20 cellular contexts compared by ENCODE assay signal in the genomic region with DNA sequence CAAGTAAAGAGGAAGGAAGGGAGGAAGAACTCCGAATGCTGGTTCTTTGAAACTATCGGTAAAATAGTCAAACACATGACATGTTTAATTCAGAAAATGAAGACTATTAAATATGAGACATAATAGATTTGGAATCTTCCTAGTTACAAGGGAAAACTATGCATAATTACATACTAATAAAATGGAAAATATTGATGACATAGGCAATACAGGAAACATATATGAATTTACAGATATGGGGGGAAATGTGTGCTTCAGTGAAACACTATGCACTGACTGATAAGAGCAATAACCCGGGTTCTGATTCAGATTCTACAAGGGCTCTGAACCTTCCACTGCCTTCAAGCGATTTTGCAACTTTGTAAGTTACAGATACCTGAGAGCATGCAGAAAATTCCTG.
DNase-seq lines count a peak whose midpoint lies in the region; ATAC-seq, FAIRE-seq and TF ChIP-seq lines count a peak whose summit lies in the region.
"Had no signal": no experiment of that assay in that cellular context is flagged by ENCODE, and none has a peak within 500 bp of the region (broad histone marks: within the 10 kb centered on the region; RNA-seq: fewer than 3 reads in every experiment).

No MANE protein-coding gene starts in this region.

- no peak overlapping the region for H4K8ac ChIP-seq in trophoblast cell (ENCODE audit: low read depth, low read length)

- H3K36me3 Mint-ChIP-seq in WTC11, result peaks cover 44% of the 10 kb centered on the region
- H3K36me3 Mint-ChIP-seq: CD4-positive, alpha-beta memory T cell had no signal

- no peak overlapping the region for H3K14ac ChIP-seq in trophoblast cell (ENCODE audit: low read length)

- in situ Hi-C loops in HepG2 (cut with HindIII; ENCODE audit: extremely low pct_ligation_motif_present, low pct_unique_long_range_greater_than_20kb), result loop anchor here (25.0 kb wide), 1 partner anchor 330 kb away; no protein-coding TSS in a partner anchor

- no peak overlapping the region for H3K23ac ChIP-seq in trophoblast cell (ENCODE audit: low read length)

- H3K27ac ChIP-seq in HepG2 (ENCODE audit: extremely low read length, insufficient read depth, low read length) (no peak overlapping the region), right lobe of liver (no peak overlapping the region), trophoblast cell (ENCODE audit: low read depth, low read length) (no peak overlapping the region), psoas muscle (no peak overlapping the region)
- H3K27ac ChIP-seq: GM23248 had no signal

- no peak for ATAC-seq in HepG2
- ATAC-seq in right lobe of liver, result no peak
- ATAC-seq in WTC11, result no peak
- no peak for ATAC-seq in psoas muscle

- H3K4me2 ChIP-seq in HepG2 (ENCODE audit: low read depth, low read length) (no peak overlapping the region), trophoblast cell (ENCODE audit: low read length) (no peak overlapping the region)

- no peak overlapping the region for H4K12ac ChIP-seq in trophoblast cell (ENCODE audit: low read depth, low read length)

- 15% methylated on average over 4 of the region's 4 CpGs for WGBS in HepG2 (ENCODE audit: low lambda C conversion rate)
- 51% methylated on average over 4 of the region's 4 CpGs for WGBS in right lobe of liver (ENCODE audit: insufficient coverage, low coverage, low lambda C conversion rate, missing lambda C conversion rate)
- WGBS in trophoblast cell (ENCODE audit: extremely low coverage, insufficient coverage, insufficient read length), result no CpG with 5 or more reads among the region's 4 CpGs
- 73 to 86% (median 85%) methylated on average over 4 of the region's 4 CpGs for WGBS in psoas muscle, 3 donors

- H3K4me1 Mint-ChIP-seq in WTC11, result peaks cover 12% of the 10 kb centered on the region

- no peaks in the 10 kb centered on the region for H4K20me1 ChIP-seq in HepG2 (ENCODE audit: insufficient read depth, low read length)

- no peak overlapping the region for H2BK120ac ChIP-seq in trophoblast cell (ENCODE audit: insufficient read depth, low read length, poor library complexity)

- H3K9ac ChIP-seq in HepG2 (ENCODE audit: insufficient read depth, low read depth, low read length) (no peak overlapping the region), trophoblast cell (ENCODE audit: low read length) (no peak overlapping the region)
- H3K9ac ChIP-seq: GM23248 had no signal

- no peak for TF ChIP-seq CTCF in HepG2 (CRISPR knock-in tag; IDR thresholded peaks at IDR 0.05)
- TF ChIP-seq CTCF in right lobe of liver (IDR thresholded peaks at IDR 0.05), result no peak
- no peak for TF ChIP-seq CTCF in WTC11 (IDR thresholded peaks at IDR 0.05)
- no peak for TF ChIP-seq CTCF in psoas muscle (IDR thresholded peaks at IDR 0.05)

- intact Hi-C loops in HepG2 (cut with micrococcal nuclease; ENCODE audit: unreplicated experiment) (no loop called here), right lobe of liver (cut with DNase I) (no loop called here), psoas muscle (cut with DNase I) (no loop called here)

- no peak overlapping the region for H2AK5ac ChIP-seq in trophoblast cell (ENCODE audit: low read length)

- H3K27me3 ChIP-seq in HepG2 (ENCODE audit: control insufficient read depth in 1 of 2, insufficient read depth in 2 of 2, low read length in 2 of 2) (peaks cover 0 to 2% of the 10 kb centered on the region in 2 experiments; a peak in 2 of 5 replicates), right lobe of liver (no peaks in the 10 kb centered on the region), trophoblast cell (ENCODE audit: insufficient read depth, low read length) (no peaks in the 10 kb centered on the region), psoas muscle (ENCODE audit: insufficient read depth in 3 of 3, low read length in 2 of 3) (peaks cover 0 to 11% (median 9%) of the 10 kb centered on the region in 3 donors)

- TF ChIP-seq RAD21 in HepG2 (CRISPR knock-in tag; IDR thresholded peaks at IDR 0.05), result no peak

- no peak for DNase-seq in HepG2 (ENCODE audit: low spot score)
- DNase-seq in right lobe of liver, result no peak
- no peak for DNase-seq in WTC11 (ENCODE audit: low spot score)
- peak; percentile 39 to 79 for DNase-seq in trophoblast cell
- DNase-seq in psoas muscle, result no peak
- DNase-seq in NCI-H2107 (lab: John Stamatoyannopoulos, UW), result no peak
- no peak for DNase-seq in DMS153 treated with DMSO at 0.1 percent for 48 hours (lab: John Stamatoyannopoulos, UW; ENCODE audit: unreplicated experiment)
- DNase-seq: 8988T; C1 segment of cervical spinal cord; Calu3; CD4-positive, alpha-beta memory T cell; COR-L47; DND-41; GM23248; H7; HCEC 1CT had no signal

- H3K27ac Mint-ChIP-seq in WTC11, result no peak overlapping the region

- POLR2A ChIA-PET in HepG2 (lab: Yijun Ruan, JAX) (no interaction called here), WTC11 (lab: Charles Lee) (no interaction called here)

- no peak overlapping the region for H3K4ac ChIP-seq in trophoblast cell (ENCODE audit: low read depth, low read length)

- H3K79me2 ChIP-seq in HepG2 (ENCODE audit: insufficient read depth, low read length) (no peaks in the 10 kb centered on the region), trophoblast cell (ENCODE audit: control insufficient read depth, insufficient read depth, low read length, poor library complexity) (no peaks in the 10 kb centered on the region)

- no TSS peak for BruUV-seq in HepG2 (replicated peaks; lab: Mats Ljungman, UMichigan)

- H3K4me1 ChIP-seq in HepG2 (ENCODE audit: insufficient read depth, low read length) (peaks cover 18% of the 10 kb centered on the region), right lobe of liver (peaks cover 0 to 7% (median 0%) of the 10 kb centered on the region in 4 donors), trophoblast cell (ENCODE audit: control insufficient read depth in 1 of 2, insufficient read depth in 2 of 2, low read length in 2 of 2) (no peaks in the 10 kb centered on the region), psoas muscle (no peaks in the 10 kb centered on the region)

- H3K4me3 ChIP-seq in HepG2 (replicated peaks in 1 of 3; ENCODE audit: insufficient read depth in 1 of 3, low read depth in 2 of 3, low read length in 3 of 3), result no peak overlapping the region
- no peak overlapping the region for H3K4me3 ChIP-seq in right lobe of liver
- no peak overlapping the region for H3K4me3 ChIP-seq in trophoblast cell (ENCODE audit: low read depth, low read length)
- no peak overlapping the region for H3K4me3 ChIP-seq in psoas muscle
- H3K4me3 ChIP-seq: GM23248 had no signal

- CTCF ChIA-PET in HepG2 (lab: Yijun Ruan, JAX; ENCODE audit: low intra/inter-chr PET ratio, low total read pairs) (no interaction called here), WTC11 (lab: Charles Lee) (interaction anchor here (1.2 to 2.1 kb wide), 5 partner anchors 11 to 239 kb away, joined by 3 to 14 read pairs (median 10); no protein-coding TSS in a partner anchor)

- H3K36me3 ChIP-seq in HepG2 (replicated peaks in 1 of 2; ENCODE audit: control insufficient read depth in 1 of 2, insufficient read depth in 2 of 2, low read length in 2 of 2) (no peaks in the 10 kb centered on the region), right lobe of liver (no peaks in the 10 kb centered on the region), trophoblast cell (ENCODE audit: control insufficient read depth in 1 of 2, insufficient read depth in 2 of 2, low read length in 2 of 2) (no peaks in the 10 kb centered on the region), psoas muscle (ENCODE audit: insufficient read depth in 1 of 2, low read depth in 1 of 2) (no peaks in the 10 kb centered on the region)

- H4K91ac ChIP-seq in trophoblast cell (ENCODE audit: low read depth, low read length), result no peak overlapping the region

- TF ChIP-seq POLR2A in HepG2 (IDR thresholded peaks at IDR 0.05; ENCODE audit: insufficient read depth in 1 of 2, low read depth in 2 of 2, low read length in 2 of 2), result no peak
- no peak for TF ChIP-seq POLR2A in right lobe of liver (IDR thresholded peaks at IDR 0.05)

- no peaks in the 10 kb centered on the region for H3K79me1 ChIP-seq in trophoblast cell (ENCODE audit: low read length)

- H3K9me3 ChIP-seq in HepG2 (ENCODE audit: low read length) (no peaks in the 10 kb centered on the region), right lobe of liver (no peaks in the 10 kb centered on the region), trophoblast cell (ENCODE audit: insufficient read depth, low read depth, low read length) (peaks cover 15% of the 10 kb centered on the region), psoas muscle (no peaks in the 10 kb centered on the region)

- FAIRE-seq in HepG2 (lab: Jason Lieb, UNC), result no peak
- FAIRE-seq: G401.6, GM12892, GM19239, H1 had no signal

- TF ChIP-seq EP300 in HepG2 (IDR thresholded peaks at IDR 0.05; ENCODE audit: low read depth in 2 of 2, low read length in 2 of 2) (no peak), HepG2 (CRISPR knock-in tag; IDR thresholded peaks at IDR 0.05; ENCODE audit: borderline replicate concordance) (no peak)

- H3K9me3 Mint-ChIP-seq in WTC11, result peaks cover 61% of the 10 kb centered on the region

- H3K18ac ChIP-seq in trophoblast cell (ENCODE audit: low read length), result no peak overlapping the region

- H2BK5ac ChIP-seq in trophoblast cell (ENCODE audit: low read depth, low read length, poor library complexity), result no peak overlapping the region

- H2AFZ ChIP-seq in HepG2 (ENCODE audit: low read length) (no peak overlapping the region), trophoblast cell (ENCODE audit: insufficient read depth, low read length, poor library complexity) (no peak overlapping the region)
- H2AFZ ChIP-seq: GM23248 had no signal

- peaks cover 4% of the 10 kb centered on the region; the same call in 1 of the 2 replicates for H3K27me3 Mint-ChIP-seq in WTC11 (ENCODE audit: low read depth)

- H2BK12ac ChIP-seq in trophoblast cell (ENCODE audit: low read length), result no peak overlapping the region

- peak overlapping the region; percentile 48 for H3K4me3 Mint-ChIP-seq in WTC11

TF ChIP-seq in HepG2, 621 proteins besides CTCF, POLR2A, EP300 and RAD21:
- no peak for TF ChIP-seq NBN (conservative IDR thresholded peaks at IDR 0.05)
- peak; percentile 62 to 89 for TF ChIP-seq MAFK (conservative IDR thresholded peaks at IDR 0.05 in 1 of 2, IDR thresholded peaks at IDR 0.05 in 1 of 2; ENCODE audit: low read length in 2 of 2)
- no peak for TF ChIP-seq ZNF207 (IDR thresholded peaks at IDR 0.05; ENCODE audit: borderline replicate concordance)
- TF ChIP-seq MAFF (IDR thresholded peaks at IDR 0.05; ENCODE audit: low read depth, low read length), result peak; percentile 75
- TF ChIP-seq ZNF333 (CRISPR knock-in tag; IDR thresholded peaks at IDR 0.05; ENCODE audit: borderline replicate concordance), result no peak

TF ChIP-seq in WTC11, 78 proteins besides CTCF, POLR2A, EP300 and RAD21:
- TF ChIP-seq TEAD4 (CRISPR knock-in tag; IDR thresholded peaks at IDR 0.05) (no peak), JAZF1 (CRISPR knock-in tag; IDR thresholded peaks at IDR 0.05) (no peak)

Comparison
In these comparisons a context has a peak if more than half of its experiments do, and no peak if none do; other contexts are left out.
1. DNase-seq: peak in trophoblast cell (2 of 2); none in HepG2 (single experiment), right lobe of liver (0 of 3), WTC11 (single experiment), psoas muscle (0 of 2), NCI-H2107 (single experiment) and DMS153 treated with DMSO at 0.1 percent for 48 hours (single experiment).